26 cellular contexts compared by ENCODE assay signal in genomic region chr17:78967782-78968362, GRCh38.
"Had no signal": no experiment of that assay in that cellular context is flagged by ENCODE, and none has a peak within 500 bp of the region (broad histone marks: within the 10 kb centered on the region; RNA-seq: fewer than 3 reads in every experiment).

No MANE protein-coding gene starts in this region.

- DNase-seq: activated CD4-positive, alpha-beta memory T cell treated with anti-CD3 and anti-CD28 coated beads for 36 hours; activated CD4-positive, alpha-beta T cell treated with anti-CD3 and anti-CD28 coated beads for 4 hours; activated CD4-positive, CD25-positive, alpha-beta regulatory T cell; activated gamma-delta T cell; activated naive CD4-positive, alpha-beta T cell treated with anti-CD3 and anti-CD28 coated beads, Interleukin-2, amount 50 U/mL, for 16 hours; activated T-cell treated with anti-CD3 and anti-CD28 coated beads, Interleukin-2, amount 50 U/mL, for 72 hours; anterior cingulate cortex; body of pancreas; cortex of kidney; endodermal cell; esophagus squamous epithelium; gastrocnemius medialis; lower lobe of right lung; mesendoderm; mucosa of descending colon; sigmoid colon; stimulated activated CD4-positive, alpha-beta T cell treated with anti-CD3 and anti-CD28 coated beads, Interleukin-15, amount 100 ng/mL, for 24 hours; stimulated activated CD4-positive, alpha-beta T cell treated with anti-CD3 and anti-CD28 coated beads, Interleukin-2, amount 100 ng/mL, for 48 hours; stimulated activated CD8-positive, alpha-beta memory T cell treated with anti-CD3 and anti-CD28 coated beads, Interleukin-4, amount 100 ng/mL, for 48 hours; stimulated activated naive CD4-positive, alpha-beta T cell; T-helper 17 cell; tibial artery had no signal

- H3K27me3 ChIP-seq: body of pancreas, cardiac muscle cell, esophagus squamous epithelium, gastrocnemius medialis, sigmoid colon, tibial artery had no signal

- H3K9me3 ChIP-seq: body of pancreas, esophagus squamous epithelium, gastrocnemius medialis, lower lobe of right lung, mucosa of descending colon, sigmoid colon, tibial artery had no signal

- FAIRE-seq: islet of Langerhans had no signal

- H3K4me2 ChIP-seq: smooth muscle cell had no signal

- H3K27ac ChIP-seq: body of pancreas, cardiac muscle cell, esophagus squamous epithelium, gastrocnemius medialis, lower lobe of right lung, sigmoid colon, tibial artery had no signal

- H3K36me3 ChIP-seq: cardiac muscle cell, gastrocnemius medialis had no signal

- ATAC-seq: body of pancreas, gastrocnemius medialis, left lobe of liver, lower lobe of right lung, mucosa of descending colon, T-helper 17 cell had no signal

- H3K4me3 ChIP-seq: body of pancreas, cardiac muscle cell, esophagus squamous epithelium, gastrocnemius medialis, lower lobe of right lung, mucosa of descending colon, sigmoid colon, smooth muscle cell, tibial artery had no signal
